In genomic region chr16:79833559-79833958, GRCh38 we compare ENCODE assay signal across 32 cellular contexts.
"Had no signal": no experiment of that assay in that cellular context is flagged by ENCODE, and none has a peak within 500 bp of the region (broad histone marks: within the 10 kb centered on the region; RNA-seq: fewer than 3 reads in every experiment).

No MANE protein-coding gene starts in this region.

- FAIRE-seq: colon, TTC549 had no signal

- H3K4me3 ChIP-seq: ascending aorta, breast epithelium had no signal

- DNase-seq: activated CD4-positive, alpha-beta memory T cell treated with anti-CD3 and anti-CD28 coated beads, Interleukin-2, amount 10 ng/mL, durations not matched to agents 7 days and 5 days; activated CD4-positive, alpha-beta T cell treated with anti-CD3 and anti-CD28 coated beads for 1 hour; activated CD4-positive, alpha-beta T cell treated with anti-CD3 and anti-CD28 coated beads for 36 hours; activated CD4-positive, alpha-beta T cell treated with anti-CD3 and anti-CD28 coated beads for 48 hours; activated CD4-positive, alpha-beta T cell treated with anti-CD3 and anti-CD28 coated beads, Interleukin-2, amount 10 ng/mL, durations not matched to agents 7 days and 5 days; activated CD4-positive, alpha-beta T cell treated with anti-CD3 and anti-CD28 coated beads, Interleukin-2, amount 50 U/mL, for 48 hours; activated CD4-positive, CD25-positive, alpha-beta regulatory T cell; activated CD8-positive, alpha-beta memory T cell treated with anti-CD3 and anti-CD28 coated beads for 24 hours; activated CD8-positive, alpha-beta memory T cell treated with anti-CD3 and anti-CD28 coated beads, Interleukin-2, amount 10 ng/mL, durations not matched to agents 7 days and 5 days; activated CD8-positive, alpha-beta memory T cell treated with anti-CD3 and anti-CD28 coated beads, Interleukin-2, amount 50 U/mL, for 48 hours; activated CD8-positive, alpha-beta T cell treated with anti-CD3 and anti-CD28 coated beads, Interleukin-2, amount 10 ng/mL, durations not matched to agents 7 days and 5 days; activated effector memory CD4-positive, alpha-beta T cell treated with Interleukin-2 at 50 U/mL for 16 hours; activated gamma-delta T cell; activated naive CD4-positive, alpha-beta T cell treated with anti-CD3 and anti-CD28 coated beads, Interleukin-2, amount 10 ng/mL, durations not matched to agents 7 days and 5 days; activated naive CD4-positive, alpha-beta T cell treated with Interleukin-2 at 50 U/mL for 16 hours; activated naive CD8-positive, alpha-beta T cell treated with anti-CD3 and anti-CD28 coated beads, Interleukin-2, amount 10 ng/mL, durations not matched to agents 7 days and 5 days; activated naive CD8-positive, alpha-beta T cell treated with anti-CD3 and anti-CD28 coated beads, Interleukin-2, amount 50 U/mL, for 24 hours; activated T-cell treated with anti-CD3 and anti-CD28 coated beads, Interleukin-2, amount 50 U/mL, for 24 hours; activated T-cell treated with anti-CD3 and anti-CD28 coated beads, Interleukin-2, amount 50 U/mL, for 48 hours; amygdala; anterior cingulate cortex; central memory CD4-positive, alpha-beta T cell; T-helper 1 cell; T-helper 2 cell; T-helper 9 cell; WERI-Rb-1 had no signal

- H3K9me3 ChIP-seq: ascending aorta, breast epithelium had no signal

- H3K4me1 ChIP-seq: ascending aorta, breast epithelium had no signal

- ATAC-seq: activated CD4-positive, alpha-beta T cell treated with anti-CD3 and anti-CD28 coated beads for 36 hours; activated CD4-positive, CD25-positive, alpha-beta regulatory T cell treated with anti-CD3 and anti-CD28 coated beads, Interleukin-2, amount 50 U/mL, for 24 hours; activated CD8-positive, alpha-beta memory T cell treated with anti-CD3 and anti-CD28 coated beads, Interleukin-2, amount 10 ng/mL, durations not matched to agents 7 days and 5 days; activated CD8-positive, alpha-beta T cell treated with anti-CD3 and anti-CD28 coated beads, Interleukin-2, amount 10 ng/mL, durations not matched to agents 7 days and 5 days; activated naive CD8-positive, alpha-beta T cell treated with anti-CD3 and anti-CD28 coated beads, Interleukin-2, amount 50 U/mL, for 24 hours; WTC11 had no signal

- H3K27ac ChIP-seq: ascending aorta, breast epithelium, WERI-Rb-1 had no signal

- H3K36me3 ChIP-seq: ascending aorta, breast epithelium, WERI-Rb-1 had no signal

- H3K27me3 ChIP-seq: ascending aorta, breast epithelium had no signal
